In the genomic region with DNA sequence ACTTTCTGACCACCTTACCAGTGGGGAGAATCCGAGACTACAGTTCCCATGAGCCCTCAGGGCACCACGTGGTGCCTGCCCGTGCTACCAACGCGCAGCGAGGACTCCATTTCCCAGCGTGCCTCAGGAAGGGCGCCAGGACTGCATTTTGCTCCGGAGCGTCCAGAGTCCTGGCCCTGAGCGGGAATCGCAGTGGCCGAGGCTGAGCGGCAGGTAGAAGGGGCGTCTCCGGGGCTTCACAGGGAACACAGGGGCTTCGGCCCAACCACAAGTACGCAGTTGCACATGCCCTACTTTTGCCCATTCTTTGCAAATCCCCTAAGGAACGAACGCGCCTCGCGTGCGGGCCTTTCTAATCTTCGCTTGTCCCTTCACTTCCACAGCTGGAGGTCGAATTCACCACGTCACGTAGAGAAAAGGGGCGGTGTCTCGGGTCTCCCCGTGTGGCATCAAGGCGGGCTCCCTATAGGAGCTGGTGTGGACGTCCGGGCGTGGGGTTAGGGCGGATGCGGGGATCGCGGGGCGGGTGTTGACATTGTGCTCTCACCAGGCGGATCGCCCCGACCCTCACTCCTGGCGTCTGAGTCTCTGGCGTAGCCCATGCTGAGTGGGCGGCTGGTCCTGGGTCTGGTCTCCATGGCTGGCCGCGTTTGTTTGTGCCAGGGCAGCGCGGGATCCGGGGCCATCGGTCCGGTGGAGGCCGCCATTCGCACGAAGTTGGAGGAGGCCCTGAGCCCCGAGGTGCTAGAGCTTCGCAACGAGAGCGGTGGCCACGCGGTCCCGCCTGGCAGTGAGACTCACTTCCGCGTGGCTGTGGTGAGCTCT, we compare ENCODE assay signal across 1 cellular context.
TF ChIP-seq lines count a peak whose summit lies in the region.

A gene with protein sequence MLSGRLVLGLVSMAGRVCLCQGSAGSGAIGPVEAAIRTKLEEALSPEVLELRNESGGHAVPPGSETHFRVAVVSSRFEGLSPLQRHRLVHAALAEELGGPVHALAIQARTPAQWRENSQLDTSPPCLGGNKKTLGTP (plus strand): TSS at position 109 of the 825 bp plus-strand sequence. CDS start 492 bp downstream, at position 601.

TF ChIP-seq in GM12878, 131 proteins besides CTCF, POLR2A, EP300 and RAD21 (continued from another document and continues in another):
- TF ChIP-seq, protein P1, sequence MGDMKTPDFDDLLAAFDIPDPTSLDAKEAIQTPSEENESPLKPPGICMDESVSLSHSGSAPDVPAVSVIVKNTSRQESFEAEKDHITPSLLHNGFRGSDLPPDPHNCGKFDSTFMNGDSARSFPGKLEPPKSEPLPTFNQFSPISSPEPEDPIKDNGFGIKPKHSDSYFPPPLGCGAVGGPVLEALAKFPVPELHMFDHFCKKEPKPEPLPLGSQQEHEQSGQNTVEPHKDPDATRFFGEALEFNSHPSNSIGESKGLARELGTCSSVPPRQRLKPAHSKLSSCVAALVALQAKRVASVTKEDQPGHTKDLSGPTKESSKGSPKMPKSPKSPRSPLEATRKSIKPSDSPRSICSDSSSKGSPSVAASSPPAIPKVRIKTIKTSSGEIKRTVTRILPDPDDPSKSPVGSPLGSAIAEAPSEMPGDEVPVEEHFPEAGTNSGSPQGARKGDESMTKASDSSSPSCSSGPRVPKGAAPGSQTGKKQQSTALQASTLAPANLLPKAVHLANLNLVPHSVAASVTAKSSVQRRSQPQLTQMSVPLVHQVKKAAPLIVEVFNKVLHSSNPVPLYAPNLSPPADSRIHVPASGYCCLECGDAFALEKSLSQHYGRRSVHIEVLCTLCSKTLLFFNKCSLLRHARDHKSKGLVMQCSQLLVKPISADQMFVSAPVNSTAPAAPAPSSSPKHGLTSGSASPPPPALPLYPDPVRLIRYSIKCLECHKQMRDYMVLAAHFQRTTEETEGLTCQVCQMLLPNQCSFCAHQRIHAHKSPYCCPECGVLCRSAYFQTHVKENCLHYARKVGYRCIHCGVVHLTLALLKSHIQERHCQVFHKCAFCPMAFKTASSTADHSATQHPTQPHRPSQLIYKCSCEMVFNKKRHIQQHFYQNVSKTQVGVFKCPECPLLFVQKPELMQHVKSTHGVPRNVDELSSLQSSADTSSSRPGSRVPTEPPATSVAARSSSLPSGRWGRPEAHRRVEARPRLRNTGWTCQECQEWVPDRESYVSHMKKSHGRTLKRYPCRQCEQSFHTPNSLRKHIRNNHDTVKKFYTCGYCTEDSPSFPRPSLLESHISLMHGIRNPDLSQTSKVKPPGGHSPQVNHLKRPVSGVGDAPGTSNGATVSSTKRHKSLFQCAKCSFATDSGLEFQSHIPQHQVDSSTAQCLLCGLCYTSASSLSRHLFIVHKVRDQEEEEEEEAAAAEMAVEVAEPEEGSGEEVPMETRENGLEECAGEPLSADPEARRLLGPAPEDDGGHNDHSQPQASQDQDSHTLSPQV (IDR thresholded peaks at IDR 0.05) = no peak
- no peak for TF ChIP-seq YBX1 (IDR thresholded peaks at IDR 0.05)
- no peak for TF ChIP-seq ASH2L (IDR thresholded peaks at IDR 0.05; ENCODE audit: borderline replicate concordance, low read depth)
- TF ChIP-seq YY1 (IDR thresholded peaks at IDR 0.05; ENCODE audit: low read depth, low read length) = peak; percentile 94
- TF ChIP-seq, protein P2, sequence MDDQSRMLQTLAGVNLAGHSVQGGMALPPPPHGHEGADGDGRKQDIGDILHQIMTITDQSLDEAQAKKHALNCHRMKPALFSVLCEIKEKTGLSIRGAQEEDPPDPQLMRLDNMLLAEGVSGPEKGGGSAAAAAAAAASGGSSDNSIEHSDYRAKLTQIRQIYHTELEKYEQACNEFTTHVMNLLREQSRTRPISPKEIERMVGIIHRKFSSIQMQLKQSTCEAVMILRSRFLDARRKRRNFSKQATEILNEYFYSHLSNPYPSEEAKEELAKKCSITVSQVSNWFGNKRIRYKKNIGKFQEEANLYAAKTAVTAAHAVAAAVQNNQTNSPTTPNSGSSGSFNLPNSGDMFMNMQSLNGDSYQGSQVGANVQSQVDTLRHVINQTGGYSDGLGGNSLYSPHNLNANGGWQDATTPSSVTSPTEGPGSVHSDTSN (IDR thresholded peaks at IDR 0.05; ENCODE audit: insufficient replicate concordance, low read depth, low read length) = no peak
- TF ChIP-seq PML (IDR thresholded peaks at IDR 0.05; ENCODE audit: low read length) = no peak
- TF ChIP-seq, protein P3, sequence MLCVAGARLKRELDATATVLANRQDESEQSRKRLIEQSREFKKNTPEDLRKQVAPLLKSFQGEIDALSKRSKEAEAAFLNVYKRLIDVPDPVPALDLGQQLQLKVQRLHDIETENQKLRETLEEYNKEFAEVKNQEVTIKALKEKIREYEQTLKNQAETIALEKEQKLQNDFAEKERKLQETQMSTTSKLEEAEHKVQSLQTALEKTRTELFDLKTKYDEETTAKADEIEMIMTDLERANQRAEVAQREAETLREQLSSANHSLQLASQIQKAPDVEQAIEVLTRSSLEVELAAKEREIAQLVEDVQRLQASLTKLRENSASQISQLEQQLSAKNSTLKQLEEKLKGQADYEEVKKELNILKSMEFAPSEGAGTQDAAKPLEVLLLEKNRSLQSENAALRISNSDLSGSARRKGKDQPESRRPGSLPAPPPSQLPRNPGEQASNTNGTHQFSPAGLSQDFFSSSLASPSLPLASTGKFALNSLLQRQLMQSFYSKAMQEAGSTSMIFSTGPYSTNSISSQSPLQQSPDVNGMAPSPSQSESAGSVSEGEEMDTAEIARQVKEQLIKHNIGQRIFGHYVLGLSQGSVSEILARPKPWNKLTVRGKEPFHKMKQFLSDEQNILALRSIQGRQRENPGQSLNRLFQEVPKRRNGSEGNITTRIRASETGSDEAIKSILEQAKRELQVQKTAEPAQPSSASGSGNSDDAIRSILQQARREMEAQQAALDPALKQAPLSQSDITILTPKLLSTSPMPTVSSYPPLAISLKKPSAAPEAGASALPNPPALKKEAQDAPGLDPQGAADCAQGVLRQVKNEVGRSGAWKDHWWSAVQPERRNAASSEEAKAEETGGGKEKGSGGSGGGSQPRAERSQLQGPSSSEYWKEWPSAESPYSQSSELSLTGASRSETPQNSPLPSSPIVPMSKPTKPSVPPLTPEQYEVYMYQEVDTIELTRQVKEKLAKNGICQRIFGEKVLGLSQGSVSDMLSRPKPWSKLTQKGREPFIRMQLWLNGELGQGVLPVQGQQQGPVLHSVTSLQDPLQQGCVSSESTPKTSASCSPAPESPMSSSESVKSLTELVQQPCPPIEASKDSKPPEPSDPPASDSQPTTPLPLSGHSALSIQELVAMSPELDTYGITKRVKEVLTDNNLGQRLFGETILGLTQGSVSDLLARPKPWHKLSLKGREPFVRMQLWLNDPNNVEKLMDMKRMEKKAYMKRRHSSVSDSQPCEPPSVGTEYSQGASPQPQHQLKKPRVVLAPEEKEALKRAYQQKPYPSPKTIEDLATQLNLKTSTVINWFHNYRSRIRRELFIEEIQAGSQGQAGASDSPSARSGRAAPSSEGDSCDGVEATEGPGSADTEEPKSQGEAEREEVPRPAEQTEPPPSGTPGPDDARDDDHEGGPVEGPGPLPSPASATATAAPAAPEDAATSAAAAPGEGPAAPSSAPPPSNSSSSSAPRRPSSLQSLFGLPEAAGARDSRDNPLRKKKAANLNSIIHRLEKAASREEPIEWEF (IDR thresholded peaks at IDR 0.05; ENCODE audit: insufficient replicate concordance, low read depth, low read length) = no peak
- no peak for TF ChIP-seq ESRRA (IDR thresholded peaks at IDR 0.05; ENCODE audit: low read length)
- TF ChIP-seq BHLHE40 (IDR thresholded peaks at IDR 0.05; ENCODE audit: borderline replicate concordance in 1 of 2, low read depth in 2 of 2, low read length in 1 of 2) = peak; percentile 77 to 89; a peak in 3 of 4 replicates
- peak; percentile 73; the same call in 1 of the 2 replicates for TF ChIP-seq GABPA (IDR thresholded peaks at IDR 0.05; ENCODE audit: low read depth)
- no peak for TF ChIP-seq HDAC2 (IDR thresholded peaks at IDR 0.05)
- TF ChIP-seq NR2C1 (IDR thresholded peaks at IDR 0.05) = peak; percentile 90
- TF ChIP-seq PAX5 (IDR thresholded peaks at IDR 0.05; ENCODE audit: borderline replicate concordance, low read depth, low read length) = no peak
- TF ChIP-seq ZNF207 (IDR thresholded peaks at IDR 0.05; ENCODE audit: borderline replicate concordance) = peak; percentile 86; the same call in 1 of the 2 replicates
- TF ChIP-seq, protein P4, sequence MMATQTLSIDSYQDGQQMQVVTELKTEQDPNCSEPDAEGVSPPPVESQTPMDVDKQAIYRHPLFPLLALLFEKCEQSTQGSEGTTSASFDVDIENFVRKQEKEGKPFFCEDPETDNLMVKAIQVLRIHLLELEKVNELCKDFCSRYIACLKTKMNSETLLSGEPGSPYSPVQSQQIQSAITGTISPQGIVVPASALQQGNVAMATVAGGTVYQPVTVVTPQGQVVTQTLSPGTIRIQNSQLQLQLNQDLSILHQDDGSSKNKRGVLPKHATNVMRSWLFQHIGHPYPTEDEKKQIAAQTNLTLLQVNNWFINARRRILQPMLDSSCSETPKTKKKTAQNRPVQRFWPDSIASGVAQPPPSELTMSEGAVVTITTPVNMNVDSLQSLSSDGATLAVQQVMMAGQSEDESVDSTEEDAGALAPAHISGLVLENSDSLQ (IDR thresholded peaks at IDR 0.05) = peak; percentile 25; the same call in 1 of the 2 replicates
- TF ChIP-seq, protein P5, sequence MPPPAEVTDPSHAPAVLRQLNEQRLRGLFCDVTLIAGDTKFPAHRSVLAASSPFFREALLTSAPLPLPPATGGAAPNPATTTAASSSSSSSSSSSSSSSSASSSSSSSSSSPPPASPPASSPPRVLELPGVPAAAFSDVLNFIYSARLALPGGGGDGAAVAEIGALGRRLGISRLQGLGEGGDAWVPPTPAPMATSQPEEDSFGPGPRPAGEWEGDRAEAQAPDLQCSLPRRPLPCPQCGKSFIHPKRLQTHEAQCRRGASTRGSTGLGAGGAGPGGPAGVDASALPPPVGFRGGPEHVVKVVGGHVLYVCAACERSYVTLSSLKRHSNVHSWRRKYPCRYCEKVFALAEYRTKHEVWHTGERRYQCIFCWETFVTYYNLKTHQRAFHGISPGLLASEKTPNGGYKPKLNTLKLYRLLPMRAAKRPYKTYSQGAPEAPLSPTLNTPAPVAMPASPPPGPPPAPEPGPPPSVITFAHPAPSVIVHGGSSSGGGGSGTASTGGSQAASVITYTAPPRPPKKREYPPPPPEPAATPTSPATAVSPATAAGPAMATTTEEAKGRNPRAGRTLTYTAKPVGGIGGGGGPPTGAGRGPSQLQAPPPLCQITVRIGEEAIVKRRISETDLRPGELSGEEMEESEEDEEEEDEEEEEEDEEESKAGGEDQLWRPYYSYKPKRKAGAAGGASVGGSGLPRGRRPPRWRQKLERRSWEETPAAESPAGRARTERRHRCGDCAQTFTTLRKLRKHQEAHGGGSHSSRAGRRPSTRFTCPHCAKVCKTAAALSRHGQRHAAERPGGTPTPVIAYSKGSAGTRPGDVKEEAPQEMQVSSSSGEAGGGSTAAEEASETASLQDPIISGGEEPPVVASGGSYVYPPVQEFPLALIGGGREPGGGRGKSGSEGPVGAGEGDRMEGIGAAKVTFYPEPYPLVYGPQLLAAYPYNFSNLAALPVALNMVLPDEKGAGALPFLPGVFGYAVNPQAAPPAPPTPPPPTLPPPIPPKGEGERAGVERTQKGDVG (CRISPR knock-in tag; IDR thresholded peaks at IDR 0.05) = no peak
- TF ChIP-seq RB1 (IDR thresholded peaks at IDR 0.05; ENCODE audit: borderline replicate concordance) = peak; percentile 93; the same call in 1 of the 2 replicates
- TF ChIP-seq KDM1A (IDR thresholded peaks at IDR 0.05; ENCODE audit: borderline replicate concordance) = no peak
- TF ChIP-seq SUZ12 (IDR thresholded peaks at IDR 0.05; ENCODE audit: unreplicated experiment) = no peak
- TF ChIP-seq RUNX3 (IDR thresholded peaks at IDR 0.05; ENCODE audit: low read length) = peak; percentile 44
- no peak for TF ChIP-seq PAX8 (IDR thresholded peaks at IDR 0.05)
- TF ChIP-seq FOS (IDR thresholded peaks at IDR 0.05; ENCODE audit: borderline replicate concordance, extremely low read depth, insufficient read length) = no peak
- no peak for TF ChIP-seq SMAD1 (IDR thresholded peaks at IDR 0.05; ENCODE audit: low read depth, partially characterized antibody)
- peak; percentile 78 for TF ChIP-seq KLF5 (IDR thresholded peaks at IDR 0.05; ENCODE audit: partially characterized antibody)
- TF ChIP-seq CHD4 (IDR thresholded peaks at IDR 0.05) = no peak
- TF ChIP-seq JUND (IDR thresholded peaks at IDR 0.05; ENCODE audit: low read depth, low read length) = no peak
- TF ChIP-seq, protein P6, sequence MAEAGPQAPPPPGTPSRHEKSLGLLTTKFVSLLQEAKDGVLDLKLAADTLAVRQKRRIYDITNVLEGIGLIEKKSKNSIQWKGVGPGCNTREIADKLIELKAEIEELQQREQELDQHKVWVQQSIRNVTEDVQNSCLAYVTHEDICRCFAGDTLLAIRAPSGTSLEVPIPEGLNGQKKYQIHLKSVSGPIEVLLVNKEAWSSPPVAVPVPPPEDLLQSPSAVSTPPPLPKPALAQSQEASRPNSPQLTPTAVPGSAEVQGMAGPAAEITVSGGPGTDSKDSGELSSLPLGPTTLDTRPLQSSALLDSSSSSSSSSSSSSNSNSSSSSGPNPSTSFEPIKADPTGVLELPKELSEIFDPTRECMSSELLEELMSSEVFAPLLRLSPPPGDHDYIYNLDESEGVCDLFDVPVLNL (IDR thresholded peaks at IDR 0.05; ENCODE audit: low read depth, low read length) = peak; percentile 39; the same call in 1 of the 2 replicates
- TF ChIP-seq IKZF1 (conservative IDR thresholded peaks at IDR 0.05) = peak; percentile 99
- TF ChIP-seq, protein P7, sequence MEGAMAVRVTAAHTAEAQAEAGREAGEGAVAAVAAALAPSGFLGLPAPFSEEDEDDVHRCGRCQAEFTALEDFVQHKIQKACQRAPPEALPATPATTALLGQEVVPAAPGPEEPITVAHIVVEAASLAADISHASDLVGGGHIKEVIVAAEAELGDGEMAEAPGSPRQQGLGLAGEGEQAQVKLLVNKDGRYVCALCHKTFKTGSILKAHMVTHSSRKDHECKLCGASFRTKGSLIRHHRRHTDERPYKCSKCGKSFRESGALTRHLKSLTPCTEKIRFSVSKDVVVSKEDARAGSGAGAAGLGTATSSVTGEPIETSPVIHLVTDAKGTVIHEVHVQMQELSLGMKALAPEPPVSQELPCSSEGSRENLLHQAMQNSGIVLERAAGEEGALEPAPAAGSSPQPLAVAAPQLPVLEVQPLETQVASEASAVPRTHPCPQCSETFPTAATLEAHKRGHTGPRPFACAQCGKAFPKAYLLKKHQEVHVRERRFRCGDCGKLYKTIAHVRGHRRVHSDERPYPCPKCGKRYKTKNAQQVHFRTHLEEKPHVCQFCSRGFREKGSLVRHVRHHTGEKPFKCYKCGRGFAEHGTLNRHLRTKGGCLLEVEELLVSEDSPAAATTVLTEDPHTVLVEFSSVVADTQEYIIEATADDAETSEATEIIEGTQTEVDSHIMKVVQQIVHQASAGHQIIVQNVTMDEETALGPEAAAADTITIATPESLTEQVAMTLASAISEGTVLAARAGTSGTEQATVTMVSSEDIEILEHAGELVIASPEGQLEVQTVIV (IDR thresholded peaks at IDR 0.05; ENCODE audit: borderline replicate concordance, partially characterized antibody) = no peak
- TF ChIP-seq MEF2A (IDR thresholded peaks at IDR 0.05; ENCODE audit: insufficient read depth, low read depth, low read length) = no peak
- no peak for TF ChIP-seq SMAD5 (IDR thresholded peaks at IDR 0.05; ENCODE audit: low read depth)
- no peak for TF ChIP-seq ZZZ3 (IDR thresholded peaks at IDR 0.05; ENCODE audit: control insufficient read depth, insufficient read length, low read depth)
- TF ChIP-seq DPF2 (IDR thresholded peaks at IDR 0.05) = 0 out of 2 replicates have a peak, but pooled peaks have one; percentile 27
